Comparison of ENCODE assay signal across 26 cellular contexts in the genomic region with DNA sequence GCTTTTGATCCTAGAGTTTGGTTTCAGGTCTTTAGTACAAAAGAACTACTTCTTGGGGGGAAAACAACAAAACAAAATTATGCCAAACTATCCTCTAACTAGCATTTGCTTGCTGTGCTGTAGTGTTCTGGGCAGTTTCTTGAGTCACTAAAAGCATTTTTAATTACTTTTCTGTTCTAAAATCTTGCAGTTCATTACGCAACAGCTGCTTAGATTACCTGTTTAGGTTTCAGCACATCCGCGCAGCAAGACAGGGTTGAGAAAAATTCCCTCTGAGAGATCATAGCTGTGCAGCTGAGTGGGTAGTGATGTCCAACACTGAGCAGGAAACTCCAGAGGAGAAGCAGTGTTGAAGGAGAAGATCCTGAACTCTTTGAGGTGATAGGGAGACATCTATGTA. TPM values are rescaled to one million over a fixed set of nuclear protein-coding genes. Genes with fewer than 3 reads are reported as not detected.
"Had no signal": no experiment of that assay in that cellular context is flagged by ENCODE, and none has a peak within 500 bp of the region (broad histone marks: within the 10 kb centered on the region; RNA-seq: fewer than 3 reads in every experiment).

No MANE protein-coding gene starts in this region.

- DNase-seq: activated CD4-positive, alpha-beta T cell treated with anti-CD3 and anti-CD28 coated beads, Interleukin-2, amount 50 U/mL, for 1 hour; activated CD4-positive, CD25-positive, alpha-beta regulatory T cell treated with anti-CD3 and anti-CD28 coated beads, Interleukin-2, amount 50 U/mL, for 72 hours; activated CD8-positive, alpha-beta T cell treated with anti-CD3 and anti-CD28 coated beads for 36 hours; activated gamma-delta T cell treated with Interleukin-2 at 50 U/mL for 16 hours; activated naive CD4-positive, alpha-beta T cell treated with anti-CD3 and anti-CD28 coated beads, Interleukin-2, amount 50 U/mL, for 16 hours; activated T-cell treated with anti-CD3 and anti-CD28 coated beads, Interleukin-2, amount 50 U/mL, for 4 hours; effector memory CD8-positive, alpha-beta T cell; erythroblast; head of caudate nucleus; hippocampal formation; immature natural killer cell; midbrain; naive thymus-derived CD4-positive, alpha-beta T cell; stimulated activated CD4-positive, alpha-beta T cell treated with anti-CD3 and anti-CD28 coated beads, Interleukin-12 subunit alpha, Interleukin-12 subunit beta, amount 100 ng/mL, for 4 hours; stimulated activated CD4-positive, alpha-beta T cell treated with anti-CD3 and anti-CD28 coated beads, Interleukin-4, amount 100 ng/mL, for 1 hour; stimulated activated naive CD8-positive, alpha-beta T cell treated with anti-CD3 and anti-CD28 coated beads, Interleukin-15, Interleukin-2, amounts not matched to agents 100 U/mL and 50 U/mL, for 24 hours; T-helper 2 cell; uterus had no signal

- H3K4me1 ChIP-seq: parathyroid adenoma, right atrium auricular region, uterus had no signal

- H3K36me3 ChIP-seq: right atrium auricular region, thoracic aorta, uterus had no signal

- H3K27ac ChIP-seq: coronary artery, parathyroid adenoma, right atrium auricular region, uterus had no signal

- H3K4me1 Mint-ChIP-seq: immature natural killer cell had no signal

- H3K36me3 Mint-ChIP-seq: immature natural killer cell; naive thymus-derived CD4-positive, alpha-beta T cell; type B pancreatic cell had no signal

- H3K9me3 ChIP-seq: right atrium auricular region, thoracic aorta, uterus had no signal

- H3K4me3 Mint-ChIP-seq: activated CD8-positive, alpha-beta T cell treated with anti-CD3 and anti-CD28 coated beads for 36 hours; activated T-cell treated with anti-CD3 and anti-CD28 coated beads, Interleukin-2, amount 50 U/mL, for 4 hours; activated T-helper 17 cell treated with anti-CD3 and anti-CD28 coated beads, Interleukin-2, amount 50 U/mL, for 72 hours; effector memory CD8-positive, alpha-beta T cell; immature natural killer cell; naive thymus-derived CD4-positive, alpha-beta T cell; type B pancreatic cell had no signal

- H3K27ac Mint-ChIP-seq: activated CD8-positive, alpha-beta T cell treated with anti-CD3 and anti-CD28 coated beads for 36 hours; activated T-helper 17 cell treated with anti-CD3 and anti-CD28 coated beads, Interleukin-2, amount 50 U/mL, for 72 hours; effector memory CD8-positive, alpha-beta T cell; immature natural killer cell; naive thymus-derived CD4-positive, alpha-beta T cell; type B pancreatic cell had no signal

- ATAC-seq: activated CD8-positive, alpha-beta T cell treated with anti-CD3 and anti-CD28 coated beads for 36 hours; activated T-cell treated with anti-CD3 and anti-CD28 coated beads, Interleukin-2, amount 50 U/mL, for 4 hours; activated T-helper 17 cell treated with anti-CD3 and anti-CD28 coated beads, Interleukin-2, amount 50 U/mL, for 72 hours; effector memory CD8-positive, alpha-beta T cell; naive thymus-derived CD4-positive, alpha-beta T cell; stimulated activated naive CD8-positive, alpha-beta T cell treated with anti-CD3 and anti-CD28 coated beads, Interleukin-15, Interleukin-2, amounts not matched to agents 100 U/mL and 50 U/mL, for 24 hours had no signal

- H3K27me3 ChIP-seq: right atrium auricular region, uterus had no signal

- H3K9me3 Mint-ChIP-seq: activated CD8-positive, alpha-beta T cell treated with anti-CD3 and anti-CD28 coated beads for 36 hours; activated T-cell treated with anti-CD3 and anti-CD28 coated beads, Interleukin-2, amount 50 U/mL, for 4 hours; activated T-helper 17 cell treated with anti-CD3 and anti-CD28 coated beads, Interleukin-2, amount 50 U/mL, for 72 hours; effector memory CD8-positive, alpha-beta T cell; immature natural killer cell; type B pancreatic cell had no signal

- H3K4me3 ChIP-seq: coronary artery, right atrium auricular region, thoracic aorta, uterus had no signal

RNA-seq across cellular contexts. Expression of a gene that starts 9.0 kb away (rescaled TPM):
- total RNA-seq: activated CD8-positive, alpha-beta T cell treated with anti-CD3 and anti-CD28 coated beads for 36 hours; activated T-cell treated with anti-CD3 and anti-CD28 coated beads, Interleukin-2, amount 50 U/mL, for 4 hours; kidney epithelial cell; naive thymus-derived CD4-positive, alpha-beta T cell; skeletal muscle tissue had no signal
- polyA plus RNA-seq: immature natural killer cell; naive thymus-derived CD4-positive, alpha-beta T cell had no signal
